8 cellular contexts compared by ENCODE assay signal in genomic region chr1:12275370-12275769, GRCh38. TPM values are rescaled to one million over a fixed set of nuclear protein-coding genes. Genes with fewer than 3 reads are reported as not detected.
DNase-seq lines count a peak whose midpoint lies in the region; ATAC-seq and TF ChIP-seq lines count a peak whose summit lies in the region.

No MANE protein-coding gene starts in this region.

- BruUV-seq in IMR-90 (replicated peaks; lab: Mats Ljungman, UMichigan): no TSS peak

- POLR2A ChIA-PET in IMR-90 (lab: Charles Lee; ENCODE audit: unreplicated experiment): no interaction called here

- H3K4me1 ChIP-seq in CD4-positive, CD25-positive, alpha-beta regulatory T cell (ENCODE audit: control insufficient read depth, insufficient read depth, low read length, poor library complexity, severe bottlenecking): no peaks in the 10 kb centered on the region
- H3K4me1 ChIP-seq in IMR-90 (ENCODE audit: control insufficient read depth, insufficient read depth, low read length) (no peaks in the 10 kb centered on the region), parathyroid adenoma (no peaks in the 10 kb centered on the region)

- no peak overlapping the region for H4K91ac ChIP-seq in IMR-90 (ENCODE audit: insufficient read depth, low read depth, low read length)

- no peak overlapping the region for H4K8ac ChIP-seq in IMR-90 (ENCODE audit: low read depth in 2 of 2, low read length in 2 of 2)

- H3K4me2 ChIP-seq in IMR-90 (ENCODE audit: low read depth, low read length) (no peak overlapping the region), parathyroid adenoma (ENCODE audit: low read length) (no peak overlapping the region)

- H2BK20ac ChIP-seq in IMR-90 (ENCODE audit: low read depth, low read length): no peak overlapping the region

- no peak overlapping the region for H3K4me3 Mint-ChIP-seq in CD4-positive, CD25-positive, alpha-beta regulatory T cell

- dilution Hi-C loops in IMR-90 (cut with HindIII; ENCODE audit: low sequenced_read_pairs, unreplicated experiment): no loop called here

- H3K9ac ChIP-seq in IMR-90 (ENCODE audit: low read depth, low read length) (no peak overlapping the region), parathyroid adenoma (no peak overlapping the region)

- CTCF ChIA-PET in IMR-90 (lab: Yijun Ruan, JAX): interaction anchor here (0.6 to 1.6 kb wide), 7 partner anchors 10 to 340 kb away, joined by 3 to 6 read pairs (median 4); no protein-coding TSS in a partner anchor

- H4K5ac ChIP-seq in IMR-90 (ENCODE audit: low read depth, low read length): no peak overlapping the region

- H3K36me3 ChIP-seq in CD4-positive, CD25-positive, alpha-beta regulatory T cell (ENCODE audit: control insufficient read depth, insufficient read depth, low read length): peaks cover 92% of the 10 kb centered on the region
- H3K36me3 ChIP-seq in IMR-90 (ENCODE audit: control insufficient read depth, insufficient read depth, low read length) (peaks cover 40% of the 10 kb centered on the region), parathyroid adenoma (ENCODE audit: control insufficient read depth, insufficient read depth, low read length) (no peaks in the 10 kb centered on the region)

- no peak overlapping the region for H2BK5ac ChIP-seq in IMR-90 (ENCODE audit: low read depth, low read length, poor library complexity, severe bottlenecking)

- H3K9me3 ChIP-seq in CD4-positive, CD25-positive, alpha-beta regulatory T cell (ENCODE audit: control insufficient read depth in 2 of 2, low read length in 2 of 2): no peaks in the 10 kb centered on the region
- H3K9me3 ChIP-seq in IMR-90 (ENCODE audit: control insufficient read depth, insufficient read depth, low read length): no peaks in the 10 kb centered on the region
- no peaks in the 10 kb centered on the region for H3K9me3 ChIP-seq in parathyroid adenoma (ENCODE audit: control insufficient read depth, low read length)

- H3K79me2 ChIP-seq in parathyroid adenoma: no peaks in the 10 kb centered on the region

- no peak for ATAC-seq in CD4-positive, CD25-positive, alpha-beta regulatory T cell (ENCODE audit: low read depth in 2 of 2)
- ATAC-seq in IMR-90 (ENCODE audit: low read depth): peak; percentile 57; the same call in 1 of the 2 replicates
- no peak for ATAC-seq in HG02852 (IDR thresholded peaks at IDR 0.05; ENCODE audit: unreplicated experiment)
- no peak for ATAC-seq in GM21528 (IDR thresholded peaks at IDR 0.05; ENCODE audit: low FRiP score, unreplicated experiment)

- no peaks in the 10 kb centered on the region for H3K9me1 ChIP-seq in IMR-90 (ENCODE audit: insufficient read depth, low read length)

- H2AFZ ChIP-seq in IMR-90 (replicated peaks; ENCODE audit: low read length, poor library complexity) (no peak overlapping the region), parathyroid adenoma (no peak overlapping the region)

- WGBS in IMR-90 (ENCODE audit: extremely low coverage in 2 of 2, insufficient read length in 1 of 2), 2 experiments: no CpG with 5 or more reads among the region's 4 CpGs

- peak overlapping the region in 1 of 3 donors; percentile 37 for H3K27ac Mint-ChIP-seq in CD4-positive, CD25-positive, alpha-beta regulatory T cell

- peaks cover 4 to 9% (median 5%) of the 10 kb centered on the region in 4 donors for H3K4me1 Mint-ChIP-seq in CD4-positive, CD25-positive, alpha-beta regulatory T cell

- no peak overlapping the region for H3K4ac ChIP-seq in IMR-90 (ENCODE audit: low read depth, low read length)

- no peaks in the 10 kb centered on the region; the same call in 1 of the 2 replicates for H4K20me1 ChIP-seq in IMR-90 (ENCODE audit: insufficient read depth, low read length)

- no peak overlapping the region for H2AK5ac ChIP-seq in IMR-90 (ENCODE audit: low read depth, low read length)

- in situ Hi-C loops in IMR-90 (cut with MboI; ENCODE audit: low sequenced_read_pairs): no loop called here

- DNase-seq in CD4-positive, CD25-positive, alpha-beta regulatory T cell: peak in 2 of 3 donors; percentile 13 to 38
- DNase-seq in IMR-90: no peak
- peak; percentile 24 for DNase-seq in activated CD4-positive, alpha-beta T cell treated with anti-CD3 and anti-CD28 coated beads, Interleukin-2, amount 50 U/mL, for 1 hour
- no peak for DNase-seq in epithelial cell of proximal tubule (ENCODE audit: low read depth)
- no peak for DNase-seq in NOMO-1 treated with DMSO at 0.1 percent for 48 hours (lab: John Stamatoyannopoulos, UW; ENCODE audit: unreplicated experiment)

- H3K4me3 ChIP-seq in CD4-positive, CD25-positive, alpha-beta regulatory T cell (ENCODE audit: low read depth, low read length): no peak overlapping the region
- no peak overlapping the region for H3K4me3 ChIP-seq in IMR-90 (ENCODE audit: insufficient read depth, low read depth, low read length)
- H3K4me3 ChIP-seq in epithelial cell of proximal tubule (ENCODE audit: low read depth, low read length): no peak overlapping the region
- H3K4me3 ChIP-seq in parathyroid adenoma (ENCODE audit: low read depth, low read length): no peak overlapping the region

- H3K9me3 Mint-ChIP-seq in CD4-positive, CD25-positive, alpha-beta regulatory T cell: no peaks in the 10 kb centered on the region

- intact Hi-C loops in IMR-90 (cut with micrococcal nuclease): loop anchor here (1.0 to 5.0 kb wide), 2 partner anchors 384 to 1147 kb away; no protein-coding TSS in a partner anchor

- no peak overlapping the region for H2BK15ac ChIP-seq in IMR-90 (ENCODE audit: low read depth, low read length)

- no peak overlapping the region for H3K23ac ChIP-seq in IMR-90 (ENCODE audit: low read depth, low read length)

- H3K56ac ChIP-seq in IMR-90 (ENCODE audit: extremely low read depth, insufficient read depth, low read length): no peak overlapping the region

- TF ChIP-seq RAD21 in IMR-90 (IDR thresholded peaks at IDR 0.05; ENCODE audit: low read length): peak; percentile 57

- no peak for TF ChIP-seq POLR2A in IMR-90 (IDR thresholded peaks at IDR 0.05; ENCODE audit: low read depth, low read length)

- H3K27me3 Mint-ChIP-seq in CD4-positive, CD25-positive, alpha-beta regulatory T cell: no peaks in the 10 kb centered on the region

- H3K36me3 Mint-ChIP-seq in CD4-positive, CD25-positive, alpha-beta regulatory T cell: peaks cover 64% of the 10 kb centered on the region

- H3K27ac ChIP-seq in CD4-positive, CD25-positive, alpha-beta regulatory T cell (ENCODE audit: insufficient read depth, low read length, poor library complexity, severe bottlenecking): no peak overlapping the region
- H3K27ac ChIP-seq in IMR-90 (ENCODE audit: insufficient read depth, low read length) (no peak overlapping the region), parathyroid adenoma (no peak overlapping the region)

- peaks cover 0 to 7% of the 10 kb centered on the region in 2 experiments; a peak in 1 of 4 replicates for H3K79me1 ChIP-seq in IMR-90 (ENCODE audit: low read depth in 1 of 2, low read length in 2 of 2)

- no peak overlapping the region for H2BK120ac ChIP-seq in IMR-90 (ENCODE audit: low read depth, low read length)

- H3K14ac ChIP-seq in IMR-90 (replicated peaks; ENCODE audit: low read depth, low read length): no peak overlapping the region

- H3K18ac ChIP-seq in IMR-90 (ENCODE audit: low read depth, low read length): no peak overlapping the region

- no peak overlapping the region for H2AK9ac ChIP-seq in IMR-90 (replicated peaks; ENCODE audit: low read depth, low read length, poor library complexity)

- TF ChIP-seq CTCF in IMR-90 (conservative IDR thresholded peaks at IDR 0.05; ENCODE audit: low read depth, low read length) (peak; percentile 59), epithelial cell of proximal tubule (conservative IDR thresholded peaks at IDR 0.05; ENCODE audit: low read depth, low read length) (peak; percentile 77), parathyroid adenoma (IDR thresholded peaks at IDR 0.05) (peak; percentile 21)

- no peaks in the 10 kb centered on the region for H3K27me3 ChIP-seq in CD4-positive, CD25-positive, alpha-beta regulatory T cell (ENCODE audit: control insufficient read depth, insufficient read depth, low read length)
- H3K27me3 ChIP-seq in IMR-90 (ENCODE audit: control insufficient read depth, insufficient read depth, low read length): no peaks in the 10 kb centered on the region
- no peaks in the 10 kb centered on the region for H3K27me3 ChIP-seq in parathyroid adenoma (ENCODE audit: control insufficient read depth, insufficient read depth, low read length)

TF ChIP-seq in IMR-90, 13 proteins besides CTCF, POLR2A, EP300 and RAD21:
- TF ChIP-seq SMC3 (IDR thresholded peaks at IDR 0.05; ENCODE audit: low read depth, low read length) (peak; percentile 44), FOS (IDR thresholded peaks at IDR 0.05; ENCODE audit: low read depth, low read length) (no peak), USF2 (IDR thresholded peaks at IDR 0.05; ENCODE audit: low read depth, low read length) (no peak), MAZ (IDR thresholded peaks at IDR 0.05; ENCODE audit: borderline replicate concordance, low read depth, low read length) (no peak), RCOR1 (IDR thresholded peaks at IDR 0.05; ENCODE audit: insufficient replicate concordance, low read length) (no peak), RFX5 (IDR thresholded peaks at IDR 0.05; ENCODE audit: low read depth, low read length) (no peak), MAFK (IDR thresholded peaks at IDR 0.05; ENCODE audit: low read depth, low read length) (no peak)
- TF ChIP-seq, protein P1, sequence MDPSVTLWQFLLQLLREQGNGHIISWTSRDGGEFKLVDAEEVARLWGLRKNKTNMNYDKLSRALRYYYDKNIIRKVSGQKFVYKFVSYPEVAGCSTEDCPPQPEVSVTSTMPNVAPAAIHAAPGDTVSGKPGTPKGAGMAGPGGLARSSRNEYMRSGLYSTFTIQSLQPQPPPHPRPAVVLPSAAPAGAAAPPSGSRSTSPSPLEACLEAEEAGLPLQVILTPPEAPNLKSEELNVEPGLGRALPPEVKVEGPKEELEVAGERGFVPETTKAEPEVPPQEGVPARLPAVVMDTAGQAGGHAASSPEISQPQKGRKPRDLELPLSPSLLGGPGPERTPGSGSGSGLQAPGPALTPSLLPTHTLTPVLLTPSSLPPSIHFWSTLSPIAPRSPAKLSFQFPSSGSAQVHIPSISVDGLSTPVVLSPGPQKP (IDR thresholded peaks at IDR 0.05; ENCODE audit: borderline replicate concordance, low read depth, low read length): no peak

RNA-seq across cellular contexts. Expression of gene VPS13D, which starts 45.5 kb away (rescaled TPM):
- total RNA-seq in CD4-positive, CD25-positive, alpha-beta regulatory T cell: 96.0 TPM
- 10 to 100 TPM in 2 of 4 donors, 1 to 10 TPM in 2; 8.1 to 11.6 (median 9.9) TPM for polyA plus RNA-seq in CD4-positive, CD25-positive, alpha-beta regulatory T cell
- 16.3 and 18.1 TPM in 2 replicates for total RNA-seq in IMR-90 (2012; rRNA removed)
- 8.1 and 9.0 TPM in 2 replicates for polyA plus RNA-seq in IMR-90 (2012; rRNA removed)
- polyA plus RNA-seq in IMR-90 (2012; cell fraction: cytosol; rRNA removed): 5.3 and 6.3 TPM in 2 replicates
- polyA plus RNA-seq in IMR-90 (2012; cell fraction: nucleus; rRNA removed; ENCODE audit: low replicate concordance): 8.3 and 19.1 TPM in 2 replicates
- 12.8 and 13.8 TPM in 2 replicates for total RNA-seq in epithelial cell of proximal tubule

Comparison
In these comparisons a context has a peak if more than half of its experiments do, and no peak if none do; other contexts are left out.
1. DNase-seq: peak in CD4-positive, CD25-positive, alpha-beta regulatory T cell (2 of 3) and activated CD4-positive, alpha-beta T cell treated with anti-CD3 and anti-CD28 coated beads, Interleukin-2, amount 50 U/mL, for 1 hour (single experiment); none in IMR-90 (single experiment), epithelial cell of proximal tubule (single experiment) and NOMO-1 treated with DMSO at 0.1 percent for 48 hours (single experiment).
2. CTCF ChIP-seq: peak in every context shown above with its lines; median percentile 77 in epithelial cell of proximal tubule; 59 in IMR-90; 21 in parathyroid adenoma.